Comparison of ENCODE assay signal across 10 cellular contexts in the genomic region with DNA sequence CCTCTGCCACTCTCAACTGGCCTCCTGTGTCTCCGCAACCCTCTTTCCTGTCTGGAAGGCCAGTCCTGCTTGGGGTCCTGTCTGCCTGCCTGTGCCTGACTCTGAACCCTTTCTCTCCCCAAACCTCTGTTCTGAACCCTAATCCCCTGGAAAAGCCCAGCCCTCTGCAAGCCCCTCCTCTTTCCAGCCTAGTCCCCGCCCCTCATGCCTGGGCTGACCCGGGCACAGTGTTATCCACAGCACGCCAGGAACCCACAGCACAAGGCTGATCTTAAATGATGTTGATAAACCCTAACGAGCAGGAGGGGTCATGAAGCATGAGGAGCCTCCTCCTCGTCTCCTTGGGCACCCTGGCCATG. TPM values are rescaled to one million over a fixed set of nuclear protein-coding genes. Genes with fewer than 3 reads are reported as not detected.
DNase-seq lines count a peak whose midpoint lies in the region; ATAC-seq and TF ChIP-seq lines count a peak whose summit lies in the region.
"Had no signal": no experiment of that assay in that cellular context is flagged by ENCODE, and none has a peak within 500 bp of the region (broad histone marks: within the 10 kb centered on the region; RNA-seq: fewer than 3 reads in every experiment).

A gene (minus strand): TSS at position 115 of the 359 bp plus-strand sequence. CDS start 153 bp downstream, outside the sequence.

- H3K4me1 Mint-ChIP-seq in activated T-cell treated with anti-CD3 and anti-CD28 coated beads, Interleukin-2, amount 50 U/mL, for 72 hours (ENCODE audit: low read depth): peaks cover 15% of the 10 kb centered on the region
- peaks cover 22% of the 10 kb centered on the region for H3K4me1 Mint-ChIP-seq in central memory CD8-positive, alpha-beta T cell

- no peaks in the 10 kb centered on the region for H3K4me1 ChIP-seq in MM.1S (ENCODE audit: low read length)

- H2AFZ ChIP-seq in MM.1S (ENCODE audit: low read length): no peak within 1 kb of the TSS

- peaks cover 1% of the 10 kb centered on the region for H3K27me3 ChIP-seq in MM.1S (replicated peaks; ENCODE audit: insufficient read depth, low read length)

- H3K27me3 Mint-ChIP-seq in activated T-cell treated with anti-CD3 and anti-CD28 coated beads, Interleukin-2, amount 50 U/mL, for 72 hours (ENCODE audit: low read depth): peaks cover 16% of the 10 kb centered on the region
- peaks cover 17% of the 10 kb centered on the region for H3K27me3 Mint-ChIP-seq in central memory CD8-positive, alpha-beta T cell

- H3K36me3 Mint-ChIP-seq in activated T-cell treated with anti-CD3 and anti-CD28 coated beads, Interleukin-2, amount 50 U/mL, for 72 hours (ENCODE audit: insufficient read depth in 2 of 2): no peaks in the 10 kb centered on the region
- H3K36me3 Mint-ChIP-seq in central memory CD8-positive, alpha-beta T cell (ENCODE audit: insufficient read depth): peaks cover 3% of the 10 kb centered on the region
- H3K36me3 Mint-ChIP-seq: activated naive CD4-positive, alpha-beta T cell treated with anti-CD3 and anti-CD28 coated beads, Interleukin-2, amount 50 U/mL, for 72 hours had no signal

- H3F3A ChIP-seq in MM.1S (ENCODE audit: insufficient read depth, low read length): no peaks in the 10 kb centered on the region

- H3K4me2 ChIP-seq in MM.1S (ENCODE audit: low read depth, low read length): no peak within 1 kb of the TSS

- no peaks in the 10 kb centered on the region for H3K9me3 ChIP-seq in MM.1S (replicated peaks; ENCODE audit: insufficient read depth, low read length)

- ATAC-seq in activated T-cell treated with anti-CD3 and anti-CD28 coated beads, Interleukin-2, amount 50 U/mL, for 72 hours (replicated peaks in 1 of 2): no peak
- no peak for ATAC-seq in central memory CD8-positive, alpha-beta T cell (replicated peaks; ENCODE audit: extremely low read depth, poor library complexity, severe bottlenecking)

- H3K9me3 Mint-ChIP-seq in activated T-cell treated with anti-CD3 and anti-CD28 coated beads, Interleukin-2, amount 50 U/mL, for 72 hours: peaks cover 6% of the 10 kb centered on the region in 2 donors
- no peaks in the 10 kb centered on the region for H3K9me3 Mint-ChIP-seq in central memory CD8-positive, alpha-beta T cell

- no peak within 1 kb of the TSS for H3K27ac ChIP-seq in MM.1S (ENCODE audit: low read length)

- peak within 1 kb of the TSS; percentile 17 to 59 for H3K4me3 Mint-ChIP-seq in activated T-cell treated with anti-CD3 and anti-CD28 coated beads, Interleukin-2, amount 50 U/mL, for 72 hours
- H3K4me3 Mint-ChIP-seq in central memory CD8-positive, alpha-beta T cell: peak within 1 kb of the TSS; percentile 70

- TF ChIP-seq CTCF in MM.1S (IDR thresholded peaks at IDR 0.05; ENCODE audit: low read length): no peak

- H3K9me2 ChIP-seq in MM.1S (replicated peaks; ENCODE audit: insufficient read depth, low read length): no peaks in the 10 kb centered on the region

- no peak within 1 kb of the TSS for H3K9ac ChIP-seq in MM.1S (ENCODE audit: low read length)

- no peaks in the 10 kb centered on the region for H3K79me2 ChIP-seq in MM.1S (ENCODE audit: low read length)

- no peak within 1 kb of the TSS for H3K4me3 ChIP-seq in MM.1S (ENCODE audit: low read length)

- no peak for DNase-seq in activated T-cell treated with anti-CD3 and anti-CD28 coated beads, Interleukin-2, amount 50 U/mL, for 72 hours
- DNase-seq in activated T-cell treated with anti-CD3 and anti-CD28 coated beads for 4 hours (no peak), medulla oblongata (ENCODE audit: extremely low spot score) (peak; percentile 66), ureter (ENCODE audit: low spot score) (peak; percentile 82), RKO (ENCODE audit: low spot score) (no peak), activated gamma-delta T cell (lab: John Stamatoyannopoulos, UW) (no peak), MM.1S (no peak)
- no peak for DNase-seq in central memory CD8-positive, alpha-beta T cell (ENCODE audit: low spot score in 2 of 2)
- DNase-seq: NCI-H2081 treated with DMSO at 0.1 percent for 48 hours had no signal

- no peaks in the 10 kb centered on the region; the same call in 1 of the 2 replicates for H4K20me1 ChIP-seq in MM.1S (ENCODE audit: insufficient read depth, low read length)

- H3K36me3 ChIP-seq in MM.1S (replicated peaks; ENCODE audit: insufficient read depth, low read length): no peaks in the 10 kb centered on the region

- H3K27ac Mint-ChIP-seq in activated T-cell treated with anti-CD3 and anti-CD28 coated beads, Interleukin-2, amount 50 U/mL, for 72 hours: no peak within 1 kb of the TSS
- H3K27ac Mint-ChIP-seq in central memory CD8-positive, alpha-beta T cell (ENCODE audit: low read depth): peak within 1 kb of the TSS; percentile 16

RNA-seq across cellular contexts. Expression of the gene that starts here (rescaled TPM):
- 1 to 10 TPM in 1 of 2 donors, under 1 TPM in 1; 0.91 to 1.5 TPM for total RNA-seq in activated T-cell treated with anti-CD3 and anti-CD28 coated beads, Interleukin-2, amount 50 U/mL, for 72 hours
- 49.2 TPM for total RNA-seq in ureter

Comparison
In these comparisons a context has a peak if more than half of its experiments do, and no peak if none do; other contexts are left out.
1. RNA of the gene that starts here (total RNA-seq): 49.2 TPM in ureter (single experiment); 0.91 to 1.5 TPM in activated T-cell treated with anti-CD3 and anti-CD28 coated beads, Interleukin-2, amount 50 U/mL, for 72 hours; every median in the first group is over 10 times any median in the second.
2. DNase-seq: peak in medulla oblongata (single experiment) and ureter (single experiment); none in activated T-cell treated with anti-CD3 and anti-CD28 coated beads, Interleukin-2, amount 50 U/mL, for 72 hours (0 of 2), activated T-cell treated with anti-CD3 and anti-CD28 coated beads for 4 hours (single experiment), central memory CD8-positive, alpha-beta T cell (0 of 2), RKO (single experiment), activated gamma-delta T cell (single experiment) and MM.1S (single experiment).